ENCODE assay signal across 8 cellular contexts in the genomic region with DNA sequence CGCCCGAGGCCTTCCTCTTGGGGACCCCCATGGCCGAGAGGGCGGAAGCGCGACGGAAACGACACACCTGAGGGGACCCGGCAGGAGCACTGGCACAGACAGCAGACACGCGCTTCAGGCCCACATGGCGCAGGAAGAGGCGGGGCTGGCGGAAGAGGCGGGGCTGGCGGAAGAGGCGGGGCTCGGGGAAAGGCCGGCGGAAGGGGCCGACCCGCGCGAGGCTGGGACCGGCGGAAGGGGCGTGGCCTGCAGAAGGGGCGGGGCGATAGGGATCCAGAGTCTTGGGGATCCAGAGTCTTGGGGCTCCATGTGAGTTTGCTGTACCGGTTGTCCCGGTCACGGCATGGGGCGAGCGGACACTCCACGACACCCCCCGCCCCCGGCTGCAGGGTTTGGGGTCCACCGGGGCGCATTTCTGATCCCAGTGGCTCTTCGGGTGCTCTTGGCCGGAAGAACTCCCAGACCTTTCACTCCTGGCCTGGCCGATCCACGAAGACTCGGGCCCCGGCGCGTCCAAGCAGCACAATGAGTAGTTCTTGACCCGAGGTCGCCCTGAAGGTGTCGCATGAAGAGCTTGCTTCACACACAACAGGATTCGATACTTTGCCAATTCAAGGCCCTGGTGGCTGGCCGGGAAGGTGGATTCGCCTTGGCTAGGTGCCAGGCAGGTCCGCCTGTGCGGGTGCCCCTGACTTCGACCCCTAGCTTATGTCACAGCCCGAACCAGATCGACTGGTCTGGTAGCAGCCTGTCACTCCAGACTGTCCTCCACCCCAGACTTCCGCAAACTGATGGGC. TPM values are rescaled to one million over a fixed set of nuclear protein-coding genes. Genes with fewer than 3 reads are reported as not detected.
DNase-seq lines count a peak whose midpoint lies in the region; ATAC-seq and TF ChIP-seq lines count a peak whose summit lies in the region.

Gene URB1, minus strand, starts transcription at position 133 of the 797 bp plus-strand sequence. Its CDS starts 102 bp downstream, at position 31.

- ATAC-seq in HG03354 (IDR thresholded peaks at IDR 0.05; ENCODE audit: poor library complexity, severe bottlenecking, unreplicated experiment) = peak; percentile 97
- ATAC-seq in left colon = peak; percentile 96

- DNase-seq in Ammon's horn (ENCODE audit: low spot score) (peak; percentile 95), NCI-H524 (lab: John Stamatoyannopoulos, UW) (peak; percentile 81 to 84), left colon (peak; percentile 91 to 98)
- peak; percentile 96 for DNase-seq in activated CD4-positive, alpha-beta T cell treated with anti-CD3 and anti-CD28 coated beads for 48 hours
- peak; percentile 92 for DNase-seq in stimulated activated CD4-positive, alpha-beta T cell treated with anti-CD3 and anti-CD28 coated beads, Interleukin-1b, Interleukin-23, amount 100 ng/mL, for 48 hours

- intact Hi-C loops in left colon (cut with DNase I, micrococcal nuclease) = no loop called here

- H3K27ac ChIP-seq in cingulate gyrus (ENCODE audit: low read depth, low read length) = peak within 1 kb of the TSS; percentile 69

- peak; percentile 88 for TF ChIP-seq POLR2A in GM19099 (IDR thresholded peaks at IDR 0.05; ENCODE audit: extremely low read depth, insufficient read length, low read depth)

RNA-seq across cellular contexts. Expression of gene URB1, which starts in this region (rescaled TPM):
- total RNA-seq in left colon = 10 to 100 TPM in 1 of 2 donors, 1 to 10 TPM in 1; 7.3 to 12.6 TPM

Comparison
In these comparisons a context has a peak if more than half of its experiments do, and no peak if none do; other contexts are left out.
1. Peak in every context shown above with its lines: DNase-seq, ATAC-seq and H3K27ac ChIP-seq.